1 cellular context compared by ENCODE assay signal in the genomic region with DNA sequence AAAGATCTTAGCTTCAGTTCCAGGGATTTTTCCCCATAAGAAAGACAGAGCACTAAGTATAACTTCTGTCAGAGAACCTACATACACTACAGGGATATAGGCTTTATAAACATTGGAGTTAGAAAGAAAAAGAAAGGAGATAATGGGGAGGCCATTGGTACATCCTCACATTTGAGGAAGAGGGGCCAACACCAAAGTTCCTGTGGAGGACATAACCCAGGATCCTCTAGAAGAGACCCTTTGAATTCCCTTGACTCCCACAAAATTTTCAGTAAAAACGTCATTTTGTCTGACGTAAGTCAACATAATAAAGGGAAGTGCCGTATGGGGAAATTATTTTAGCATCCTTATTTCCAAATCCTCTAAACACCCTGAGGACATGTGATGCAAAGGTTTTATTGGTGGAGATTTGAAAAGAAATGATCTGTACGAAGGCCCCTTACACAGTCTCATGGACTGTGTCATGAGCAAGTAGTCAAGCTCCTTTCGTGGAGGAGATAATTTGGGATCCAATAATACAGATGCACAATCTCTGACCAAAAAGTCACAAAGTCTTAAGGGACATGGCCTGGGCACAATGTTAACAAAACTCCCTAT.
A peak's percentile ranks its signal among the peaks of the same experiment; 100 is the strongest.
TF ChIP-seq lines count a peak whose summit lies in the region.

No MANE protein-coding gene starts in this region.

TF ChIP-seq in GM12878, 131 proteins besides CTCF, POLR2A, EP300 and RAD21:
- TF ChIP-seq HDGF (IDR thresholded peaks at IDR 0.05) (0 out of 2 replicates have a peak, but pooled peaks have one; percentile 10), FOS (IDR thresholded peaks at IDR 0.05; ENCODE audit: borderline replicate concordance, extremely low read depth, insufficient read length) (no peak), MTA3 (IDR thresholded peaks at IDR 0.05; ENCODE audit: borderline replicate concordance, low read length) (0 out of 2 replicates have a peak, but pooled peaks have one; percentile 28)
- TF ChIP-seq, protein P1, sequence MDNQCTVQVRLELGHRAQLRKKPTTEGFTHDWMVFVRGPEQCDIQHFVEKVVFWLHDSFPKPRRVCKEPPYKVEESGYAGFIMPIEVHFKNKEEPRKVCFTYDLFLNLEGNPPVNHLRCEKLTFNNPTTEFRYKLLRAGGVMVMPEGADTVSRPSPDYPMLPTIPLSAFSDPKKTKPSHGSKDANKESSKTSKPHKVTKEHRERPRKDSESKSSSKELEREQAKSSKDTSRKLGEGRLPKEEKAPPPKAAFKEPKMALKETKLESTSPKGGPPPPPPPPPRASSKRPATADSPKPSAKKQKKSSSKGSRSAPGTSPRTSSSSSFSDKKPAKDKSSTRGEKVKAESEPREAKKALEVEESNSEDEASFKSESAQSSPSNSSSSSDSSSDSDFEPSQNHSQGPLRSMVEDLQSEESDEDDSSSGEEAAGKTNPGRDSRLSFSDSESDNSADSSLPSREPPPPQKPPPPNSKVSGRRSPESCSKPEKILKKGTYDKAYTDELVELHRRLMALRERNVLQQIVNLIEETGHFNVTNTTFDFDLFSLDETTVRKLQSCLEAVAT (IDR thresholded peaks at IDR 0.05): peak; percentile 91
